In the genomic region with DNA sequence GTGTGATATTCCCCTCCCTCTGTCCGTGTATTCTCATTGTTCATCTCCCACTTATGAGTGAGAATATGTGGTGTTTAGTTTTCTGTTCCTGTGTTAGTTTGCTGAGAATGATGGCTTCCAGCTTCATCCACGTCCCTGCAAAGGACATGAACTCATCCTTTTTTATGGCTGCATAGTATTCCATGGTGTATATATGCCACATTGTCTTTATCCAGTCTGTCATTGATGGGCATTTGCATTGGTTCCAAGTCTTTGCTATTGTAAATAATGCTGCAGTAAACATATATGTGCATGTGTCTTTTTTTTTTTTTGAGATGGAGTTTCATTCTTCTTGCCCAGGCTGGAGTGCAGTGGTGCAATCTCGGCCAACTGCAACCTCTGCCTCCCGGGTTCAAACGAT, we compare ENCODE assay signal across 3 cellular contexts. TPM values are rescaled to one million over a fixed set of nuclear protein-coding genes. Genes with fewer than 3 reads are reported as not detected.
"Had no signal": no experiment of that assay in that cellular context is flagged by ENCODE, and none has a peak within 500 bp of the region (broad histone marks: within the 10 kb centered on the region; RNA-seq: fewer than 3 reads in every experiment).

No MANE protein-coding gene starts in this region.

RNA-seq across cellular contexts. Expression of gene THY1, which starts 14.5 kb away (rescaled TPM):
- total RNA-seq: naive thymus-derived CD8-positive, alpha-beta T cell had no signal
- polyA plus RNA-seq: immature natural killer cell; naive thymus-derived CD4-positive, alpha-beta T cell; naive thymus-derived CD8-positive, alpha-beta T cell had no signal

RNA-seq across cellular contexts. Expression of gene USP2, which starts 56.0 kb away (rescaled TPM):
- polyA plus RNA-seq: immature natural killer cell had no signal
